ENCODE assay signal across 21 cellular contexts in genomic region chr22:49157529-49158339, GRCh38.
DNase-seq lines count a peak whose midpoint lies in the region; ATAC-seq and TF ChIP-seq lines count a peak whose summit lies in the region.
"Had no signal": no experiment of that assay in that cellular context is flagged by ENCODE, and none has a peak within 500 bp of the region (broad histone marks: within the 10 kb centered on the region; RNA-seq: fewer than 3 reads in every experiment).

No MANE protein-coding gene starts in this region.

- H3K27me3 ChIP-seq in right atrium auricular region (peaks cover 0 to 7% of the 10 kb centered on the region in 2 donors), RWPE2 (ENCODE audit: insufficient read depth, poor library complexity, severe bottlenecking) (no peaks in the 10 kb centered on the region), osteoblast (ENCODE audit: insufficient read depth, low read length) (no peaks in the 10 kb centered on the region)
- H3K27me3 ChIP-seq: MG63 had no signal

- no peaks in the 10 kb centered on the region for H4K20me1 ChIP-seq in osteoblast (ENCODE audit: insufficient read depth, low read length)

- H3K4me3 ChIP-seq in right atrium auricular region (no peak overlapping the region), RWPE2 (ENCODE audit: severe bottlenecking) (no peak overlapping the region), osteoblast (ENCODE audit: insufficient read depth, low read length) (no peak overlapping the region)
- H3K4me3 ChIP-seq: GM23338, MG63 had no signal

- DNase-seq in Right ventricle myocardium inferior (ENCODE audit: missing footprints) (peak; percentile 63), right atrium auricular region (ENCODE audit: low spot score) (no peak), RWPE2 (ENCODE audit: low spot score) (peak; percentile 30), osteoblast (ENCODE audit: insufficient read length, low spot score, missing footprints) (peak; percentile 64), ureter (ENCODE audit: low spot score) (no peak)
- no peak for DNase-seq in activated naive CD4-positive, alpha-beta T cell treated with Interleukin-2 at 50 U/mL for 16 hours
- DNase-seq: C1 segment of cervical spinal cord; CD4-positive, alpha-beta memory T cell; COR-L47; HCEC 1CT; KG1; MG63; NCI-H2081 treated with DMSO at 0.1 percent for 48 hours; NCI-H2171 treated with DMSO at 0.1 percent for 48 hours; NCI-H446; NCI-H526 treated with DMSO at 0.1 percent for 48 hours; NK-92 treated with Interleukin-12 subunit alpha and Interleukin-12 subunit beta, amount 100 ng/mL, for 24 hours; PC-3; T-cell had no signal

- H3K4me1 ChIP-seq in right atrium auricular region: no peaks in the 10 kb centered on the region
- no peaks in the 10 kb centered on the region for H3K4me1 ChIP-seq in RWPE2 (ENCODE audit: insufficient read depth, poor library complexity, severe bottlenecking)
- no peaks in the 10 kb centered on the region for H3K4me1 ChIP-seq in osteoblast (ENCODE audit: insufficient read depth, low read length)

- H3K27ac ChIP-seq in right atrium auricular region: no peak overlapping the region
- H3K27ac ChIP-seq in RWPE2 (ENCODE audit: poor library complexity, severe bottlenecking): no peak overlapping the region
- no peak overlapping the region for H3K27ac ChIP-seq in osteoblast (ENCODE audit: low read depth, low read length)

- intact Hi-C loops in Right ventricle myocardium inferior (cut with DNase I): no loop called here

- H3K9me3 ChIP-seq in right atrium auricular region (no peaks in the 10 kb centered on the region), RWPE2 (ENCODE audit: severe bottlenecking) (no peaks in the 10 kb centered on the region), osteoblast (ENCODE audit: low read depth, low read length) (no peaks in the 10 kb centered on the region)
- H3K9me3 ChIP-seq: MG63 had no signal

- ATAC-seq in Right ventricle myocardium inferior: no peak
- ATAC-seq in RWPE2 (ENCODE audit: low read depth): no peak
- ATAC-seq in HG03196 (IDR thresholded peaks at IDR 0.05; ENCODE audit: unreplicated experiment): no peak
- ATAC-seq: GM23338, PC-3, T-cell had no signal

- no peak overlapping the region for H3K4me2 ChIP-seq in osteoblast (ENCODE audit: insufficient read depth, low read length)
- H3K4me2 ChIP-seq: GM23338 had no signal

- no peaks in the 10 kb centered on the region for H3K79me2 ChIP-seq in osteoblast (ENCODE audit: insufficient read depth, low read length)

- no peak for TF ChIP-seq CTCF in right atrium auricular region (IDR thresholded peaks at IDR 0.05)
- no peak for TF ChIP-seq CTCF in RWPE2 (IDR thresholded peaks at IDR 0.05; ENCODE audit: poor library complexity, severe bottlenecking)
- TF ChIP-seq CTCF in osteoblast (IDR thresholded peaks at IDR 0.05; ENCODE audit: extremely low read depth, low read depth, low read length): no peak

- H3K36me3 ChIP-seq in right atrium auricular region (no peaks in the 10 kb centered on the region), RWPE2 (ENCODE audit: low read depth) (no peaks in the 10 kb centered on the region), osteoblast (ENCODE audit: insufficient read depth, low read length) (no peaks in the 10 kb centered on the region)
- H3K36me3 ChIP-seq: MG63 had no signal

- H2AFZ ChIP-seq in osteoblast (ENCODE audit: low read length): no peak overlapping the region
- H2AFZ ChIP-seq: GM23338 had no signal

Comparison
In these comparisons a context has a peak if more than half of its experiments do, and no peak if none do; other contexts are left out.
1. DNase-seq: peak in Right ventricle myocardium inferior (single experiment), RWPE2 (single experiment) and osteoblast (single experiment); none in right atrium auricular region (single experiment), activated naive CD4-positive, alpha-beta T cell treated with Interleukin-2 at 50 U/mL for 16 hours (single experiment) and ureter (single experiment).